Comparison of ENCODE assay signal across 8 cellular contexts in genomic region chr5:1004598-1005361, GRCh38. TPM values are rescaled to one million over a fixed set of nuclear protein-coding genes. Genes with fewer than 3 reads are reported as not detected.
DNase-seq lines count a peak whose midpoint lies in the region; ATAC-seq and TF ChIP-seq lines count a peak whose summit lies in the region.

No MANE protein-coding gene starts in this region.

- in situ Hi-C loops in HAP-1 (cut with MboI; ENCODE audit: low sequenced_read_pairs): no loop called here

- H3K27ac ChIP-seq in A673 (ENCODE audit: low read depth, low read length, poor library complexity, severe bottlenecking) (peak overlapping the region; percentile 58), iPS-20b (ENCODE audit: low read length) (no peak overlapping the region), skin epidermis (peak overlapping the region in 15 of 21 experiments; percentile 6 to 88 (median 66))

- H3K9me3 Mint-ChIP-seq in T-cell (no peaks in the 10 kb centered on the region), brain (peaks cover 0 to 9% (median 0%) of the 10 kb centered on the region in 5 experiments)

- H3K4me1 ChIP-seq in A673 (ENCODE audit: insufficient read depth, low read length, poor library complexity, severe bottlenecking) (peaks cover 25% of the 10 kb centered on the region), HAP-1 (no peaks in the 10 kb centered on the region), iPS-20b (ENCODE audit: insufficient read depth, low read length) (0 out of 2 replicates have a peak, but pooled peaks cover under 1% of the 10 kb centered on the region)

- H3K36me3 ChIP-seq in A673 (ENCODE audit: insufficient read depth, low read length, poor library complexity, severe bottlenecking) (no peaks in the 10 kb centered on the region), HAP-1 (replicated peaks) (no peaks in the 10 kb centered on the region), iPS-20b (ENCODE audit: insufficient read depth, low read depth, low read length) (no peaks in the 10 kb centered on the region)

- TF ChIP-seq CTCF in A673 (conservative IDR thresholded peaks at IDR 0.05; ENCODE audit: low read depth, low read length): peak; percentile 77
- peak; percentile 47 to 68 for TF ChIP-seq CTCF in brain (conservative IDR thresholded peaks at IDR 0.05)

- ATAC-seq in T-cell (replicated peaks in 1 of 4) (peak; percentile 54 to 71 (median 66)), HG03175 (IDR thresholded peaks at IDR 0.05; ENCODE audit: unreplicated experiment) (no peak), GM18505 (IDR thresholded peaks at IDR 0.05; ENCODE audit: unreplicated experiment) (no peak)

- H3K4me3 ChIP-seq in A673 (ENCODE audit: low read depth, low read length, poor library complexity, severe bottlenecking): peak overlapping the region; percentile 58
- peak overlapping the region; percentile 30 for H3K4me3 ChIP-seq in HAP-1
- peak overlapping the region; percentile 54; the same call in 1 of the 2 replicates for H3K4me3 ChIP-seq in iPS-20b (ENCODE audit: low read length)
- peak overlapping the region; percentile 25 to 60 (median 37) for H3K4me3 ChIP-seq in skin epidermis

- DNase-seq in A673 (ENCODE audit: low spot score) (peak; percentile 85), HAP-1 (ENCODE audit: low spot score in 2 of 2) (peak; percentile 20 to 81), T-cell (peak in 29 of 34 experiments; percentile 11 to 63 (median 41))

- POLR2A ChIA-PET in A673 (lab: Charles Lee; ENCODE audit: low non-redundant PET) (no interaction called here), T-cell (lab: Charles Lee) (no interaction called here)

- H3K36me3 Mint-ChIP-seq in T-cell (no peaks in the 10 kb centered on the region), brain (no peaks in the 10 kb centered on the region)

- intact Hi-C loops in A673 (cut with micrococcal nuclease; ENCODE audit: unreplicated experiment): loop anchor here (5.0 kb wide), 1 partner anchor 138 kb away; no protein-coding TSS in a partner anchor

- H3K4me1 Mint-ChIP-seq in T-cell (peaks cover 10 to 30% (median 19%) of the 10 kb centered on the region in 3 donors), brain (peaks cover 16% of the 10 kb centered on the region)

- BruUV-seq in A673 (replicated peaks; lab: Mats Ljungman, UMichigan): no TSS peak

- H3K27me3 ChIP-seq in A673 (replicated peaks; ENCODE audit: insufficient read depth, low read depth, low read length, poor library complexity) (no peaks in the 10 kb centered on the region), HAP-1 (ENCODE audit: low read depth) (no peaks in the 10 kb centered on the region), iPS-20b (ENCODE audit: insufficient read depth, low read length) (peaks cover 70% of the 10 kb centered on the region)

- H3K9me3 ChIP-seq in A673 (ENCODE audit: low read depth, low read length, poor library complexity, severe bottlenecking) (no peaks in the 10 kb centered on the region), HAP-1 (no peaks in the 10 kb centered on the region), iPS-20b (ENCODE audit: insufficient read depth, low read depth, low read length) (no peaks in the 10 kb centered on the region)

- CTCF ChIA-PET in A673 (lab: Charles Lee): interaction anchor here (0.7 kb wide), 1 partner anchor 135 kb away, joined by 3 read pairs; no protein-coding TSS in a partner anchor
- CTCF ChIA-PET in T-cell (lab: Charles Lee): no interaction called here

- H3K27me3 Mint-ChIP-seq in T-cell: peaks cover 15 to 39% of the 10 kb centered on the region in 2 donors
- peaks cover 40% of the 10 kb centered on the region for H3K27me3 Mint-ChIP-seq in brain

- no peak overlapping the region for H3K27ac Mint-ChIP-seq in T-cell
- H3K27ac Mint-ChIP-seq in brain: no peak overlapping the region

- TF ChIP-seq POLR2A in GM18505 (IDR thresholded peaks at IDR 0.05; ENCODE audit: borderline replicate concordance, extremely low read depth, insufficient read depth, insufficient read length): no peak

- no peak overlapping the region for H3K9ac ChIP-seq in iPS-20b (ENCODE audit: low read depth, low read length)

- H3K4me3 Mint-ChIP-seq in T-cell (peak overlapping the region; percentile 67 to 73 (median 72)), brain (peak overlapping the region; percentile 31 to 75 (median 69))

RNA-seq across cellular contexts. Expression of gene NKD2, which starts 3.8 kb away (rescaled TPM):
- total RNA-seq in A673 (2021) (22.9 and 23.5 TPM in 2 replicates), T-cell (under 1 TPM in 2 of 5 donors, not detected in 3; 0.18 to 0.23 TPM)
- 8.4 TPM for polyA plus RNA-seq in brain (ENCODE audit: insufficient read depth, low read depth, low replicate concordance)

Comparison
In these comparisons a context has a peak if more than half of its experiments do, and no peak if none do; other contexts are left out.
1. ATAC-seq: peak in T-cell (4 of 4); none in HG03175 (single experiment) and GM18505 (single experiment).
2. RNA of gene NKD2, which starts 3.8 kb away (total RNA-seq): 22.9 to 23.5 TPM in A673; 0.18 to 0.23 TPM in T-cell; every median in the first group is over 10 times any median in the second.
3. Peak in every context shown above with its lines, with median percentiles within 50 percentile points of each other: DNase-seq and H3K4me3 ChIP-seq.